In the genomic region with DNA sequence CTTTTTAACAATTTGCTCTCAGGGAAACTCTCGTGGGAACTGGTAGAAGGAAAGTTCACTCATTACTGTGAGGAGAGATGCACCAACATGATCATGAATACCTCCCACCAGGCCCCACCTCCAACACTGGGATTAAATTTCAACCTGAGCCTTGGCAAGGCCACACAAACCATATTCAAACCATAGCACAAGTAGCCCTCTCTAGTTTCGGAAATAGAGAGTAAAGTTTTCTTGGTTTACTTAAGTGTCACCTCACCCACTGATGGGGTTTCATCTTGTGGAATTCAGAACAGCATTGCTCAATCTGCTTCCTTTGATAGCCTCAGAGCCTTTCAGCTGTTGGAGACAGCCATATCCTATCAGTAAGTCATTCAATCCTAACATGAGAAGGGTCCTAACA, we compare ENCODE assay signal across 15 cellular contexts. TPM values are rescaled to one million over a fixed set of nuclear protein-coding genes. Genes with fewer than 3 reads are reported as not detected.
DNase-seq lines count a peak whose midpoint lies in the region; ATAC-seq and TF ChIP-seq lines count a peak whose summit lies in the region.
"Had no signal": no experiment of that assay in that cellular context is flagged by ENCODE, and none has a peak within 500 bp of the region (broad histone marks: within the 10 kb centered on the region; RNA-seq: fewer than 3 reads in every experiment).

No MANE protein-coding gene starts in this region.

- H3K27ac ChIP-seq in WERI-Rb-1 = no peak overlapping the region
- H3K27ac ChIP-seq: lower lobe of right lung had no signal

- TF ChIP-seq CTCF in GM06990 (IDR thresholded peaks at IDR 0.05; ENCODE audit: insufficient read depth, low read length, poor library complexity, severe bottlenecking) (no peak), WERI-Rb-1 (IDR thresholded peaks at IDR 0.05; ENCODE audit: low read depth, low read length) (no peak)

- ATAC-seq in GM19395 (IDR thresholded peaks at IDR 0.05; ENCODE audit: unreplicated experiment) (peak; percentile 78), HG02840 (IDR thresholded peaks at IDR 0.05; ENCODE audit: low FRiP score, unreplicated experiment) (peak; percentile 55), HG03565 (IDR thresholded peaks at IDR 0.05; ENCODE audit: unreplicated experiment) (peak; percentile 50)
- no peak for ATAC-seq in activated naive CD4-positive, alpha-beta T cell treated with anti-CD3 and anti-CD28 coated beads, Interleukin-2, amount 50 U/mL, for 72 hours
- ATAC-seq: activated CD8-positive, alpha-beta T cell treated with anti-CD3 and anti-CD28 coated beads for 36 hours; HCT116; lower lobe of right lung had no signal

- no peaks in the 10 kb centered on the region for H3K9me3 ChIP-seq in WERI-Rb-1 (ENCODE audit: severe bottlenecking)
- H3K9me3 ChIP-seq: lower lobe of right lung had no signal

- no peak overlapping the region for H3K27ac Mint-ChIP-seq in activated naive CD4-positive, alpha-beta T cell treated with anti-CD3 and anti-CD28 coated beads, Interleukin-2, amount 50 U/mL, for 72 hours
- H3K27ac Mint-ChIP-seq: activated CD8-positive, alpha-beta T cell treated with anti-CD3 and anti-CD28 coated beads for 36 hours; activated naive CD8-positive, alpha-beta T cell treated with anti-CD3 and anti-CD28 coated beads, Interleukin-2, amount 10 ng/mL, durations not matched to agents 7 days and 5 days had no signal

- H3K27me3 ChIP-seq in GM06990 (replicated peaks; ENCODE audit: control insufficient read depth, insufficient read depth, low read length) (no peaks in the 10 kb centered on the region; the same call in 1 of the 2 replicates), WERI-Rb-1 (ENCODE audit: insufficient read depth, low read depth, severe bottlenecking) (no peaks in the 10 kb centered on the region)

- H3K36me3 ChIP-seq in GM06990 (ENCODE audit: control insufficient read depth, insufficient read depth, low read length) = no peaks in the 10 kb centered on the region
- no peaks in the 10 kb centered on the region for H3K36me3 ChIP-seq in WERI-Rb-1
- H3K36me3 ChIP-seq: lower lobe of right lung had no signal

- peaks cover 0 to 4% of the 10 kb centered on the region in 2 donors for H3K9me3 Mint-ChIP-seq in activated naive CD4-positive, alpha-beta T cell treated with anti-CD3 and anti-CD28 coated beads, Interleukin-2, amount 50 U/mL, for 72 hours
- H3K9me3 Mint-ChIP-seq: activated CD8-positive, alpha-beta T cell treated with anti-CD3 and anti-CD28 coated beads for 36 hours; activated naive CD8-positive, alpha-beta T cell treated with anti-CD3 and anti-CD28 coated beads, Interleukin-2, amount 10 ng/mL, durations not matched to agents 7 days and 5 days had no signal

- DNase-seq in GM06990 (ENCODE audit: extremely low read depth, insufficient read length) = peak; percentile 39
- no peak for DNase-seq in WERI-Rb-1
- no peak for DNase-seq in germinal center (ENCODE audit: low spot score)
- no peak for DNase-seq in activated naive CD4-positive, alpha-beta T cell treated with anti-CD3 and anti-CD28 coated beads, Interleukin-2, amount 50 U/mL, for 72 hours (ENCODE audit: low spot score in 2 of 2)
- DNase-seq in OCI-M2 (lab: John Stamatoyannopoulos, UW; ENCODE audit: unreplicated experiment) = no peak
- DNase-seq: activated CD8-positive, alpha-beta T cell treated with anti-CD3 and anti-CD28 coated beads for 36 hours; activated naive CD8-positive, alpha-beta T cell treated with anti-CD3 and anti-CD28 coated beads, Interleukin-2, amount 10 ng/mL, durations not matched to agents 7 days and 5 days; cortex of kidney; lower lobe of right lung; NCI-H774; stimulated activated CD4-positive, alpha-beta T cell treated with anti-CD3 and anti-CD28 coated beads, Interleukin-1b, Interleukin-23, amount 100 ng/mL, for 48 hours had no signal

- no peaks in the 10 kb centered on the region for H3K36me3 Mint-ChIP-seq in activated naive CD4-positive, alpha-beta T cell treated with anti-CD3 and anti-CD28 coated beads, Interleukin-2, amount 50 U/mL, for 72 hours
- H3K36me3 Mint-ChIP-seq: activated naive CD8-positive, alpha-beta T cell treated with anti-CD3 and anti-CD28 coated beads, Interleukin-2, amount 10 ng/mL, durations not matched to agents 7 days and 5 days had no signal

- H3K4me3 ChIP-seq in GM06990 (replicated peaks; ENCODE audit: low read depth, low read length) = 0 out of 2 replicates have a peak overlapping the region, but pooled peaks have one; percentile 11
- no peak overlapping the region for H3K4me3 ChIP-seq in WERI-Rb-1 (ENCODE audit: low read depth, low read length)
- H3K4me3 ChIP-seq: lower lobe of right lung had no signal

RNA-seq across cellular contexts. Expression of a gene that starts 25.5 kb away (rescaled TPM):
- 10 to 100 TPM in 1 of 2 donors, 1 to 10 TPM in 1; 5.9 to 11.4 TPM for total RNA-seq in activated naive CD4-positive, alpha-beta T cell treated with anti-CD3 and anti-CD28 coated beads, Interleukin-2, amount 50 U/mL, for 72 hours

Comparison
In these comparisons a context has a peak if more than half of its experiments do, and no peak if none do; other contexts are left out.
1. ATAC-seq: peak in GM19395 (single experiment), HG02840 (single experiment) and HG03565 (single experiment); none in activated naive CD4-positive, alpha-beta T cell treated with anti-CD3 and anti-CD28 coated beads, Interleukin-2, amount 50 U/mL, for 72 hours (0 of 2).